14 cellular contexts compared by ENCODE assay signal in genomic region chr11:1878134-1879031, GRCh38. TPM values are rescaled to one million over a fixed set of nuclear protein-coding genes. Genes with fewer than 3 reads are reported as not detected.
A peak's percentile ranks its signal among the peaks of the same experiment; 100 is the strongest.
DNase-seq lines count a peak whose midpoint lies in the region; TF ChIP-seq lines count a peak whose summit lies in the region.
"Had no signal": no experiment of that assay in that cellular context is flagged by ENCODE, and none has a peak within 500 bp of the region (broad histone marks: within the 10 kb centered on the region; RNA-seq: fewer than 3 reads in every experiment).

No MANE protein-coding gene starts in this region.

- H3K4me3 ChIP-seq in right atrium auricular region (no peak overlapping the region), sigmoid colon (no peak overlapping the region), brain microvascular endothelial cell (ENCODE audit: low read depth, low read length) (no peak overlapping the region)
- H3K4me3 ChIP-seq: cardiac muscle cell had no signal

- H3K27me3 ChIP-seq in right atrium auricular region (no peaks in the 10 kb centered on the region), sigmoid colon (peaks cover 0 to 6% (median 6%) of the 10 kb centered on the region in 3 donors), brain microvascular endothelial cell (replicated peaks) (no peaks in the 10 kb centered on the region)
- H3K27me3 ChIP-seq: cardiac muscle cell, SJCRH30 had no signal

- H3K36me3 ChIP-seq in right atrium auricular region (no peaks in the 10 kb centered on the region), sigmoid colon (no peaks in the 10 kb centered on the region), brain microvascular endothelial cell (replicated peaks) (no peaks in the 10 kb centered on the region)
- H3K36me3 ChIP-seq: cardiac muscle cell, SJCRH30 had no signal

- in situ Hi-C loops in brain microvascular endothelial cell (cut with HindIII; ENCODE audit: low pct_ligation_motif_present, low sequenced_read_pairs): no loop called here

- H3K4me1 ChIP-seq in right atrium auricular region (peaks cover 0 to 77% of the 10 kb centered on the region in 2 donors), sigmoid colon (peaks cover 0 to 59% (median 51%) of the 10 kb centered on the region in 4 donors)

- WGBS in sigmoid colon, 2 donors: 84 to 86% methylated on average over 30 of the region's 30 CpGs

- TF ChIP-seq EP300 in sigmoid colon (IDR thresholded peaks at IDR 0.05): no peak

- DNase-seq in AG20443 (ENCODE audit: low spot score) (peak; percentile 11), SK-N-DZ (ENCODE audit: low spot score) (peak; percentile 34), right atrium auricular region (ENCODE audit: low spot score) (no peak), sigmoid colon (peak; percentile 76), brain microvascular endothelial cell (no peak), DMS 273 (lab: John Stamatoyannopoulos, UW; ENCODE audit: unreplicated experiment) (no peak), SHP77 (lab: John Stamatoyannopoulos, UW) (no peak), NCI-H128 (lab: John Stamatoyannopoulos, UW; ENCODE audit: unreplicated experiment) (no peak)
- DNase-seq: midbrain, NCI-H1048, NCI-H526 treated with DMSO at 0.1 percent for 48 hours had no signal

- TF ChIP-seq POLR2A in sigmoid colon (IDR thresholded peaks at IDR 0.05): no peak

- TF ChIP-seq CTCF in right atrium auricular region (IDR thresholded peaks at IDR 0.05) (no peak), sigmoid colon (IDR thresholded peaks at IDR 0.05) (no peak), brain microvascular endothelial cell (IDR thresholded peaks at IDR 0.05; ENCODE audit: low read depth, low read length, missing control alignments) (no peak)

- H3K9me3 ChIP-seq in right atrium auricular region (no peaks in the 10 kb centered on the region), sigmoid colon (no peaks in the 10 kb centered on the region)
- H3K9me3 ChIP-seq: SJCRH30 had no signal

- H3K27ac ChIP-seq in right atrium auricular region (peak overlapping the region; percentile 91 to 95), sigmoid colon (peak overlapping the region; percentile 59 to 78 (median 66)), brain microvascular endothelial cell (no peak overlapping the region)
- H3K27ac ChIP-seq: cardiac muscle cell had no signal

- intact Hi-C loops in sigmoid colon (cut with DNase I): no loop called here

RNA-seq across cellular contexts. Expression of gene PRR33, which starts 13.3 kb away (rescaled TPM):
- polyA plus RNA-seq in SK-N-DZ (2014; cell fraction: cytosol; rRNA removed): not detected in 2 replicates
- polyA plus RNA-seq in SK-N-DZ (2014; cell fraction: nucleus; rRNA removed): not detected in 2 replicates
- total RNA-seq in right atrium auricular region: under 1 TPM in 1 of 2 donors, not detected in 1; 0.33 TPM
- total RNA-seq in sigmoid colon: not detected
- under 1 TPM in 1 of 3 donors, not detected in 2; 0.13 TPM for polyA plus RNA-seq in sigmoid colon
- total RNA-seq: cardiac muscle cell, epithelial cell of proximal tubule had no signal
- polyA plus RNA-seq: cardiac muscle cell had no signal

RNA-seq across cellular contexts. Expression of gene LSP1, which starts 25.5 kb away (rescaled TPM):
- polyA plus RNA-seq in SK-N-DZ (2014; cell fraction: cytosol; rRNA removed): 1.0 and 1.8 TPM in 2 replicates
- 0.20 and 0.70 TPM in 2 replicates for polyA plus RNA-seq in SK-N-DZ (2014; cell fraction: nucleus; rRNA removed)
- 10 to 100 TPM in 1 of 2 donors, 1 to 10 TPM in 1; 7.9 to 12.1 TPM for total RNA-seq in right atrium auricular region
- 10 to 100 TPM in 2 of 4 donors, 1 to 10 TPM in 2; 8.7 to 32.7 (median 12.4) TPM for total RNA-seq in sigmoid colon
- 10 to 100 TPM; 46.0 to 80.2 (median 55.9) TPM for polyA plus RNA-seq in sigmoid colon
- total RNA-seq: cardiac muscle cell, epithelial cell of proximal tubule had no signal

RNA-seq across cellular contexts. Expression of gene TNNI2, which starts 39.6 kb away (rescaled TPM):
- 0.77 TPM in 1 of 2 replicates, not detected in the other for polyA plus RNA-seq in SK-N-DZ (2014; cell fraction: cytosol; rRNA removed)
- not detected in 2 replicates for polyA plus RNA-seq in SK-N-DZ (2014; cell fraction: nucleus; rRNA removed)
- total RNA-seq in right atrium auricular region (not detected), sigmoid colon (not detected)
- 1 to 10 TPM in 2 of 3 donors, not detected in 1; 1.7 to 2.4 TPM for polyA plus RNA-seq in sigmoid colon
- total RNA-seq: epithelial cell of proximal tubule had no signal

RNA-seq across cellular contexts. Expression of gene TNNT3, which starts 41.1 kb away (rescaled TPM):
- not detected in 2 replicates for polyA plus RNA-seq in SK-N-DZ (2014; cell fraction: cytosol; rRNA removed)
- 0.14 TPM in 1 of 2 replicates, not detected in the other for polyA plus RNA-seq in SK-N-DZ (2014; cell fraction: nucleus; rRNA removed)
- total RNA-seq in right atrium auricular region (10 to 100 TPM; 12.8 to 16.4 TPM), sigmoid colon (10 to 100 TPM in 1 of 4 donors, 1 to 10 TPM in 2, not detected in 1; 4.3 to 17.2 (median 4.4) TPM)
- 1 to 10 TPM; 1.2 to 8.4 (median 2.3) TPM for polyA plus RNA-seq in sigmoid colon
- total RNA-seq: epithelial cell of proximal tubule had no signal

RNA-seq across cellular contexts. Expression of gene SYT8, which starts 43.6 kb away (rescaled TPM):
- not detected in 2 replicates for polyA plus RNA-seq in SK-N-DZ (2014; cell fraction: cytosol; rRNA removed)
- not detected in 2 replicates for polyA plus RNA-seq in SK-N-DZ (2014; cell fraction: nucleus; rRNA removed)
- not detected for total RNA-seq in right atrium auricular region
- not detected for total RNA-seq in sigmoid colon
- polyA plus RNA-seq in sigmoid colon: 1 to 10 TPM in 2 of 3 donors, not detected in 1; 1.8 to 5.4 TPM
- total RNA-seq: cardiac muscle cell had no signal
- polyA plus RNA-seq: cardiac muscle cell had no signal

Comparison
In these comparisons a context has a peak if more than half of its experiments do, and no peak if none do; other contexts are left out.
1. DNase-seq: peak in AG20443 (single experiment), SK-N-DZ (single experiment) and sigmoid colon (single experiment); none in right atrium auricular region (single experiment), brain microvascular endothelial cell (single experiment), DMS 273 (single experiment), SHP77 (0 of 2) and NCI-H128 (single experiment).